Comparison of ENCODE assay signal across 12 cellular contexts in genomic region chr1:45348020-45348419, GRCh38. TPM values are rescaled to one million over a fixed set of nuclear protein-coding genes. Genes with fewer than 3 reads are reported as not detected.
DNase-seq lines count a peak whose midpoint lies in the region; ATAC-seq, FAIRE-seq and TF ChIP-seq lines count a peak whose summit lies in the region.
"Had no signal": no experiment of that assay in that cellular context is flagged by ENCODE, and none has a peak within 500 bp of the region (broad histone marks: within the 10 kb centered on the region; RNA-seq: fewer than 3 reads in every experiment).

No MANE protein-coding gene starts in this region.

- TF ChIP-seq POLR2A in heart left ventricle (IDR thresholded peaks at IDR 0.05) = no peak

- FAIRE-seq in bronchial epithelial cell (lab: Jason Lieb, UNC) = no peak

- H3K36me3 Mint-ChIP-seq in CD4-positive, alpha-beta memory T cell = peaks cover 13 to 36% of the 10 kb centered on the region in 2 donors

- peak overlapping the region in 1 of 7 donors; percentile 72 for H3K27ac Mint-ChIP-seq in CD4-positive, alpha-beta memory T cell

- H3K27me3 ChIP-seq in heart left ventricle (no peaks in the 10 kb centered on the region), bronchial epithelial cell (ENCODE audit: control insufficient read depth, insufficient read depth, low read length) (no peaks in the 10 kb centered on the region), upper lobe of right lung (no peaks in the 10 kb centered on the region)
- no peaks in the 10 kb centered on the region for H3K27me3 ChIP-seq in CD4-positive, alpha-beta memory T cell (ENCODE audit: insufficient read depth, low read length)
- H3K27me3 ChIP-seq: body of pancreas had no signal

- H3K27ac ChIP-seq in heart left ventricle (peak overlapping the region; percentile 18 to 76 (median 62)), upper lobe of right lung (peak overlapping the region; percentile 37)
- no peak overlapping the region for H3K27ac ChIP-seq in CD4-positive, alpha-beta memory T cell (ENCODE audit: low read depth, low read length)

- 92 to 100% (median 97%) methylated on average over 2 of the region's 2 CpGs for WGBS in heart left ventricle, 4 donors

- TF ChIP-seq CTCF in heart left ventricle (IDR thresholded peaks at IDR 0.05) (no peak), bronchial epithelial cell (IDR thresholded peaks at IDR 0.05; ENCODE audit: insufficient read depth, low read length, severe bottlenecking) (no peak), upper lobe of right lung (IDR thresholded peaks at IDR 0.05) (no peak)

- no peak overlapping the region for H3K4me3 Mint-ChIP-seq in CD4-positive, alpha-beta memory T cell

- H3K36me3 ChIP-seq in heart left ventricle = peaks cover 0 to 35% (median 27%) of the 10 kb centered on the region in 9 donors
- no peaks in the 10 kb centered on the region for H3K36me3 ChIP-seq in bronchial epithelial cell (ENCODE audit: control insufficient read depth, insufficient read depth, low read length)
- H3K36me3 ChIP-seq in upper lobe of right lung = peaks cover 27% of the 10 kb centered on the region
- H3K36me3 ChIP-seq in CD4-positive, alpha-beta memory T cell (ENCODE audit: insufficient read depth, low read length) = peaks cover 22% of the 10 kb centered on the region

- intact Hi-C loops in heart left ventricle (cut with DNase I) (no loop called here), Right ventricle myocardium superior (cut with DNase I) (no loop called here), upper lobe of right lung (cut with DNase I) (no loop called here)
- intact Hi-C loops in CD4-positive, alpha-beta memory T cell (cut with micrococcal nuclease) = no loop called here

- no peaks in the 10 kb centered on the region for H3K9me3 Mint-ChIP-seq in CD4-positive, alpha-beta memory T cell

- H3K27me3 Mint-ChIP-seq in CD4-positive, alpha-beta memory T cell = no peaks in the 10 kb centered on the region

- DNase-seq in heart left ventricle (no peak), Right ventricle myocardium superior (no peak), bronchial epithelial cell (ENCODE audit: low read depth) (peak; percentile 58), myocyte (ENCODE audit: low read depth) (peak; percentile 18), upper lobe of right lung (no peak), HuH-7.5 (ENCODE audit: low spot score) (no peak)
- DNase-seq in CD4-positive, alpha-beta memory T cell = no peak
- DNase-seq in activated CD4-positive, alpha-beta T cell treated with anti-CD3 and anti-CD28 coated beads for 4 hours = no peak
- DNase-seq: body of pancreas, GDM1, NCI-H1694 treated with DMSO at 0.1 percent for 48 hours, T-helper 2 cell had no signal

- H3K4me3 ChIP-seq in heart left ventricle (no peak overlapping the region), bronchial epithelial cell (ENCODE audit: low read depth, low read length) (no peak overlapping the region), upper lobe of right lung (no peak overlapping the region)
- no peak overlapping the region for H3K4me3 ChIP-seq in CD4-positive, alpha-beta memory T cell (ENCODE audit: low read length in 2 of 2)
- H3K4me3 ChIP-seq: body of pancreas had no signal

- CTCF ChIA-PET in CD4-positive, alpha-beta memory T cell (lab: Charles Lee; ENCODE audit: partially characterized antibody) = interaction anchor here (0.9 to 2.6 kb wide), 6 partner anchors 7 to 221 kb away, joined by 3 to 6 read pairs (median 4); partner anchors contain the start of genes MUTYH and TOE1

- H3K9me3 ChIP-seq in heart left ventricle (no peaks in the 10 kb centered on the region), upper lobe of right lung (no peaks in the 10 kb centered on the region)
- no peaks in the 10 kb centered on the region for H3K9me3 ChIP-seq in CD4-positive, alpha-beta memory T cell (ENCODE audit: control insufficient read depth in 1 of 2, low read length in 2 of 2)
- H3K9me3 ChIP-seq: body of pancreas had no signal

- POLR2A ChIA-PET in CD4-positive, alpha-beta memory T cell (lab: Charles Lee; ENCODE audit: partially characterized antibody) = interaction anchor here (2.2 kb wide), 1 partner anchor 8 kb away, joined by 14 read pairs; the partner anchor contains the start of genes MUTYH and TOE1

- peaks cover 11 to 26% (median 18%) of the 10 kb centered on the region in 12 donors for H3K4me1 ChIP-seq in heart left ventricle
- H3K4me1 ChIP-seq in upper lobe of right lung = peaks cover 15% of the 10 kb centered on the region
- H3K4me1 ChIP-seq in CD4-positive, alpha-beta memory T cell (ENCODE audit: insufficient read depth, low read length) = peaks cover 2% of the 10 kb centered on the region

- ATAC-seq in heart left ventricle = no peak
- ATAC-seq in Right ventricle myocardium superior (ENCODE audit: poor library complexity) = no peak
- peak; percentile 6 for ATAC-seq in upper lobe of right lung
- ATAC-seq: body of pancreas had no signal

- peaks cover 0 to 10% (median 2%) of the 10 kb centered on the region in 4 donors for H3K4me1 Mint-ChIP-seq in CD4-positive, alpha-beta memory T cell

RNA-seq across cellular contexts. Expression of gene MUTYH, which starts 7.8 kb away (rescaled TPM):
- total RNA-seq in heart left ventricle (10 to 100 TPM in 2 of 9 donors, 1 to 10 TPM in 7; 4.4 to 11.9 (median 7.1) TPM), Right ventricle myocardium superior (6.1 TPM), bronchial epithelial cell (20.2 and 20.5 TPM in 2 replicates), myocyte (10.7 and 12.9 TPM in 2 replicates), upper lobe of right lung (20.3 TPM)
- 1 to 10 TPM; 7.0 TPM for polyA plus RNA-seq in heart left ventricle
- 9.3 TPM for polyA plus RNA-seq in myocyte (2012)
- 10 to 100 TPM; 70.0 to 72.1 TPM for total RNA-seq in CD4-positive, alpha-beta memory T cell
- 10 to 100 TPM; 24.0 to 26.1 TPM for polyA plus RNA-seq in CD4-positive, alpha-beta memory T cell

RNA-seq across cellular contexts. Expression of gene TOE1, which starts 8.1 kb away (rescaled TPM):
- total RNA-seq in heart left ventricle (1 to 10 TPM; 2.7 to 7.9 (median 3.7) TPM), Right ventricle myocardium superior (2.9 TPM), bronchial epithelial cell (5.2 and 9.5 TPM in 2 replicates), myocyte (4.6 and 4.7 TPM in 2 replicates), upper lobe of right lung (8.2 TPM)
- 1 to 10 TPM; 2.2 to 5.4 TPM for polyA plus RNA-seq in heart left ventricle
- polyA plus RNA-seq in myocyte (2012) = 6.5 TPM
- 10 to 100 TPM; 18.2 to 18.9 TPM for total RNA-seq in CD4-positive, alpha-beta memory T cell
- polyA plus RNA-seq in CD4-positive, alpha-beta memory T cell = 10 to 100 TPM in 1 of 2 donors, 1 to 10 TPM in 1; 6.1 to 13.5 TPM

RNA-seq across cellular contexts. Expression of gene HPDL, which starts 21.3 kb away (rescaled TPM):
- total RNA-seq in heart left ventricle (under 1 TPM in 5 of 9 donors, not detected in 4; 0.15 to 0.43 (median 0.32) TPM), Right ventricle myocardium superior (not detected), bronchial epithelial cell (under 0.01 and 0.53 TPM in 2 replicates), myocyte (not detected in 2 replicates), upper lobe of right lung (not detected)
- polyA plus RNA-seq in heart left ventricle = under 1 TPM; 0.15 to 0.46 TPM
- 0.20 TPM for polyA plus RNA-seq in myocyte (2012)
- under 1 TPM; 0.19 to 0.32 TPM for total RNA-seq in CD4-positive, alpha-beta memory T cell
- polyA plus RNA-seq in CD4-positive, alpha-beta memory T cell = under 1 TPM; 0.30 to 0.78 TPM

Comparison
In these comparisons a context has a peak if more than half of its experiments do, and no peak if none do; other contexts are left out.
1. DNase-seq: peak in bronchial epithelial cell (single experiment) and myocyte (single experiment); none in heart left ventricle (0 of 5), Right ventricle myocardium superior (single experiment), upper lobe of right lung (single experiment), CD4-positive, alpha-beta memory T cell (0 of 5), activated CD4-positive, alpha-beta T cell treated with anti-CD3 and anti-CD28 coated beads for 4 hours (0 of 2) and HuH-7.5 (single experiment).